31 cellular contexts compared by ENCODE assay signal in genomic region chr20:157154-157553, GRCh38. TPM values are rescaled to one million over a fixed set of nuclear protein-coding genes. Genes with fewer than 3 reads are reported as not detected.
"Had no signal": no experiment of that assay in that cellular context is flagged by ENCODE, and none has a peak within 500 bp of the region (broad histone marks: within the 10 kb centered on the region; RNA-seq: fewer than 3 reads in every experiment).

Gene DEFB127 (plus strand): TSS chr20:157454. CDS start chr20:157545, 91 bp downstream.

- H3K4me1 ChIP-seq: ascending aorta had no signal

- H3K36me3 ChIP-seq: ascending aorta, cardiac muscle cell had no signal

- DNase-seq: activated B cell treated with CpG ODN at 0.5 μM for 24 hours; activated CD4-positive, alpha-beta memory T cell treated with anti-CD3 and anti-CD28 coated beads for 36 hours; activated CD4-positive, alpha-beta T cell treated with anti-CD3 and anti-CD28 coated beads for 4 hours; activated CD4-positive, alpha-beta T cell treated with anti-CD3 and anti-CD28 coated beads, Interleukin-2, amount 10 ng/mL, durations not matched to agents 24 days and 14 days; activated CD4-positive, alpha-beta T cell treated with anti-CD3 and anti-CD28 coated beads, Interleukin-2, amount 50 U/mL, for 1 hour; activated CD4-positive, alpha-beta T cell treated with anti-CD3 and anti-CD28 coated beads, Interleukin-2, amount 50 U/mL, for 4 hours; activated CD4-positive, CD25-positive, alpha-beta regulatory T cell treated with anti-CD3 and anti-CD28 coated beads, Interleukin-2, amount 50 U/mL, for 72 hours; activated CD8-positive, alpha-beta memory T cell treated with anti-CD3 and anti-CD28 coated beads, Interleukin-2, amount 50 U/mL, for 4 hours; activated CD8-positive, alpha-beta T cell treated with anti-CD3 and anti-CD28 coated beads for 36 hours; activated effector memory CD4-positive, alpha-beta T cell treated with Interleukin-2 at 50 U/mL for 16 hours; activated gamma-delta T cell; activated naive CD4-positive, alpha-beta T cell treated with anti-CD3 and anti-CD28 coated beads, Interleukin-2, amount 10 ng/mL, durations not matched to agents 7 days and 5 days; activated naive CD4-positive, alpha-beta T cell treated with Interleukin-2 at 50 U/mL for 16 hours; activated naive CD8-positive, alpha-beta T cell treated with anti-CD3 and anti-CD28 coated beads, Interleukin-2, amount 10 ng/mL, durations not matched to agents 7 days and 5 days; activated naive CD8-positive, alpha-beta T cell treated with anti-CD3 and anti-CD28 coated beads, Interleukin-2, amount 50 U/mL, for 24 hours; activated T-cell treated with anti-CD3 and anti-CD28 coated beads for 4 hours; activated T-cell treated with anti-CD3 and anti-CD28 coated beads, Interleukin-2, amount 50 U/mL, for 24 hours; activated T-cell treated with anti-CD3 and anti-CD28 coated beads, Interleukin-2, amount 50 U/mL, for 48 hours; amygdala; anterior cingulate cortex; caudate nucleus; cerebellar nuclear complex; T-helper 2 cell; T-helper 9 cell had no signal

- H3K27me3 ChIP-seq: ascending aorta, cardiac muscle cell had no signal

- H3K4me3 ChIP-seq: ascending aorta, cardiac muscle cell had no signal

- ATAC-seq: activated CD8-positive, alpha-beta T cell treated with anti-CD3 and anti-CD28 coated beads for 36 hours; activated naive CD8-positive, alpha-beta T cell treated with anti-CD3 and anti-CD28 coated beads, Interleukin-2, amount 50 U/mL, for 24 hours had no signal

- H3K9me3 ChIP-seq: ascending aorta had no signal

- H3K27ac ChIP-seq: ascending aorta, cardiac muscle cell, VCaP had no signal

RNA-seq across cellular contexts. Expression of gene DEFB127, which starts in this region (rescaled TPM):
- total RNA-seq: activated B cell treated with CpG ODN at 0.5 μM for 24 hours; activated CD4-positive, alpha-beta memory T cell treated with anti-CD3 and anti-CD28 coated beads for 36 hours; activated CD4-positive, alpha-beta T cell treated with anti-CD3 and anti-CD28 coated beads, Interleukin-2, amount 10 ng/mL, durations not matched to agents 24 days and 14 days; activated CD8-positive, alpha-beta memory T cell treated with anti-CD3 and anti-CD28 coated beads for 36 hours; activated CD8-positive, alpha-beta T cell treated with anti-CD3 and anti-CD28 coated beads for 36 hours; activated naive CD8-positive, alpha-beta T cell treated with anti-CD3 and anti-CD28 coated beads, Interleukin-2, amount 10 ng/mL, durations not matched to agents 7 days and 5 days; activated T-helper 2 cell treated with anti-CD3 and anti-CD28 coated beads, Interferon-gamma antibody, Interleukin-2, Interleukin-4, amounts not matched to agents 10 μg/mL and 5 μg/mL and 100 μg/mL, durations not matched to agents 14 hours and 24 hours and 36 hours; ascending aorta; bronchial epithelial cell; cardiac muscle cell; chondrocyte had no signal
